1 cellular context compared by ENCODE assay signal in genomic region chr4:139857021-139857420, GRCh38.
TF ChIP-seq lines count a peak whose summit lies in the region.

No MANE protein-coding gene starts in this region.

TF ChIP-seq in HepG2, 621 proteins besides CTCF, POLR2A, EP300 and RAD21 (continued from another document and continues in another):
- TF ChIP-seq RNF219 (CRISPR knock-in tag; IDR thresholded peaks at IDR 0.05) (no peak), ZNF710 (CRISPR knock-in tag; IDR thresholded peaks at IDR 0.05; ENCODE audit: borderline replicate concordance) (peak; percentile 45; the same call in 1 of the 2 replicates), ZNF614 (CRISPR knock-in tag; IDR thresholded peaks at IDR 0.05; ENCODE audit: borderline replicate concordance) (peak; percentile 99), TGIF2 (CRISPR knock-in tag; IDR thresholded peaks at IDR 0.05) (no peak), KDM3A (CRISPR knock-in tag; IDR thresholded peaks at IDR 0.05; ENCODE audit: low read depth) (0 out of 2 replicates have a peak, but pooled peaks have one; percentile 40), CERS6 (CRISPR knock-in tag; IDR thresholded peaks at IDR 0.05) (no peak), NFE2L1 (CRISPR knock-in tag; IDR thresholded peaks at IDR 0.05; ENCODE audit: borderline replicate concordance) (no peak), SRSF4 (IDR thresholded peaks at IDR 0.05; ENCODE audit: low read depth, low read length, poor library complexity, severe bottlenecking) (no peak), CENPBD1 (CRISPR knock-in tag; IDR thresholded peaks at IDR 0.05; ENCODE audit: borderline replicate concordance, low read depth) (no peak), TCF7 (IDR thresholded peaks at IDR 0.05; ENCODE audit: low read depth) (peak; percentile 72), USF2 (IDR thresholded peaks at IDR 0.05; ENCODE audit: low read depth, low read length) (no peak), USF2 (CRISPR knock-in tag; IDR thresholded peaks at IDR 0.05; ENCODE audit: borderline replicate concordance) (no peak), ZNF563 (CRISPR knock-in tag; IDR thresholded peaks at IDR 0.05) (no peak), ZNF615 (CRISPR knock-in tag; IDR thresholded peaks at IDR 0.05; ENCODE audit: borderline replicate concordance) (no peak), ZGPAT (CRISPR knock-in tag; IDR thresholded peaks at IDR 0.05) (peak; percentile 56; the same call in 1 of the 2 replicates), ZNF101 (CRISPR knock-in tag; IDR thresholded peaks at IDR 0.05; ENCODE audit: borderline replicate concordance, low read depth) (no peak), ZFP62 (CRISPR knock-in tag; IDR thresholded peaks at IDR 0.05) (no peak), ZFYVE20 (CRISPR knock-in tag; IDR thresholded peaks at IDR 0.05; ENCODE audit: borderline replicate concordance, low read depth) (no peak), TOE1 (CRISPR knock-in tag; IDR thresholded peaks at IDR 0.05) (no peak), ZNF460 (CRISPR knock-in tag; IDR thresholded peaks at IDR 0.05; ENCODE audit: borderline replicate concordance) (no peak), SRSF1 (optimal IDR thresholded peaks at IDR 0.05; ENCODE audit: low read depth, low read length) (no peak), FOXP4 (CRISPR knock-in tag; IDR thresholded peaks at IDR 0.05) (peak; percentile 94), ZNF670 (CRISPR knock-in tag; IDR thresholded peaks at IDR 0.05; ENCODE audit: borderline replicate concordance) (no peak), ZNF576 (CRISPR knock-in tag; IDR thresholded peaks at IDR 0.05) (no peak), ZNF574 (CRISPR knock-in tag; IDR thresholded peaks at IDR 0.05) (no peak), HMG20A (CRISPR knock-in tag; IDR thresholded peaks at IDR 0.05; ENCODE audit: borderline replicate concordance) (peak; percentile 46; the same call in 1 of the 2 replicates), ZNF766 (CRISPR knock-in tag; IDR thresholded peaks at IDR 0.05; ENCODE audit: borderline replicate concordance) (peak; percentile 47; the same call in 1 of the 2 replicates), NCOR1 (IDR thresholded peaks at IDR 0.05; ENCODE audit: borderline replicate concordance, low read length) (no peak), SP4 (CRISPR knock-in tag; IDR thresholded peaks at IDR 0.05) (no peak), SOX6 (IDR thresholded peaks at IDR 0.05) (no peak), SOX6 (CRISPR knock-in tag; IDR thresholded peaks at IDR 0.05) (peak; percentile 82), RARA (CRISPR knock-in tag; IDR thresholded peaks at IDR 0.05) (peak; percentile 54; the same call in 1 of the 2 replicates), HNRNPL (IDR thresholded peaks at IDR 0.05; ENCODE audit: low read depth, low read length) (no peak), TCF7L2 (IDR thresholded peaks at IDR 0.05; ENCODE audit: low read depth, low read length) (no peak), E2F2 (CRISPR knock-in tag; IDR thresholded peaks at IDR 0.05; ENCODE audit: borderline replicate concordance) (no peak), ZNF839 (CRISPR knock-in tag; IDR thresholded peaks at IDR 0.05; ENCODE audit: borderline replicate concordance) (no peak), NFIB (CRISPR knock-in tag; IDR thresholded peaks at IDR 0.05; ENCODE audit: borderline replicate concordance) (no peak), AGO2 (optimal IDR thresholded peaks at IDR 0.05; ENCODE audit: low read depth, low read length) (no peak), TMF1 (CRISPR knock-in tag; IDR thresholded peaks at IDR 0.05; ENCODE audit: low read depth) (no peak), NFYB (CRISPR knock-in tag; IDR thresholded peaks at IDR 0.05) (no peak), ZNF503 (CRISPR knock-in tag; IDR thresholded peaks at IDR 0.05) (no peak), MED1 (CRISPR knock-in tag; IDR thresholded peaks at IDR 0.05) (peak; percentile 93), SPEN (CRISPR knock-in tag; IDR thresholded peaks at IDR 0.05; ENCODE audit: low read depth) (no peak), HES4 (CRISPR knock-in tag; IDR thresholded peaks at IDR 0.05; ENCODE audit: borderline replicate concordance) (no peak), ZSCAN21 (CRISPR knock-in tag; IDR thresholded peaks at IDR 0.05; ENCODE audit: borderline replicate concordance) (no peak), GATAD2A (CRISPR knock-in tag; IDR thresholded peaks at IDR 0.05) (no peak; the same call in 1 of the 2 replicates), CHD4 (IDR thresholded peaks at IDR 0.05; ENCODE audit: borderline replicate concordance, low read length) (no peak), ZNF562 (CRISPR knock-in tag; IDR thresholded peaks at IDR 0.05; ENCODE audit: borderline replicate concordance) (no peak)
